Comparison of ENCODE assay signal across 16 cellular contexts in the genomic region with DNA sequence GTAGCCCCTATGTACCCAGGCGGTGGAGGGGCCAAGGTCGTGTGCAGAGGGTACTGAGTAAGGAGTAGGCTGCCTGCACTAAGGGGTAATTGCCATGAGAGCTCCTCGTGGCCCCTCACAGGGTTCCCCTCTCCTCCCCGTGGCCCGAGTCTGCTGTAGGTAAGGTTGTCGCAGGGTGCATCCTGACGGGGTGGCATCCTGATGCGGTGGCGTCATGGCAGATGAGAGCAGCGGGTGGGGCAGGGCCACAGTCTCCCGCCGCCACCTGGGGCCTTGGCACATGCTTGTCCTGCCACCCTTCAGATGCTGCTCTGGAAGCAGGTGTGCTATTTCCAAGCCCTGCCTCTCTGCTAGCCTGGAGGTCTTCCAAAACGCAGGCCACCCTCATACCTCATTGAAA.
A peak's percentile ranks its signal among the peaks of the same experiment; 100 is the strongest.
DNase-seq lines count a peak whose midpoint lies in the region; ATAC-seq and TF ChIP-seq lines count a peak whose summit lies in the region.
"Had no signal": no experiment of that assay in that cellular context is flagged by ENCODE, and none has a peak within 500 bp of the region (broad histone marks: within the 10 kb centered on the region; RNA-seq: fewer than 3 reads in every experiment).

No MANE protein-coding gene starts in this region.

- H3K4me3 Mint-ChIP-seq in chondrocyte (ENCODE audit: unreplicated experiment) (no peak overlapping the region), nephron progenitor cell (no peak overlapping the region), osteocyte (ENCODE audit: unreplicated experiment) (no peak overlapping the region)
- H3K4me3 Mint-ChIP-seq: IgD-negative memory B cell had no signal

- H3K27me3 ChIP-seq in Peyer's patch (no peaks in the 10 kb centered on the region), suprapubic skin (no peaks in the 10 kb centered on the region)

- H3K9me3 ChIP-seq in Peyer's patch (no peaks in the 10 kb centered on the region), suprapubic skin (no peaks in the 10 kb centered on the region)
- H3K9me3 ChIP-seq: SK-N-SH had no signal

- H3K36me3 Mint-ChIP-seq in chondrocyte (ENCODE audit: low read depth) (no peaks in the 10 kb centered on the region), nephron progenitor cell (ENCODE audit: low read depth) (peaks cover 23% of the 10 kb centered on the region), osteocyte (ENCODE audit: unreplicated experiment) (peaks cover 3% of the 10 kb centered on the region)

- DNase-seq in Peyer's patch (peak in 2 of 3 donors; percentile 24 to 32), chondrocyte (ENCODE audit: low spot score) (peak; percentile 69), nephron progenitor cell (no peak), suprapubic skin (ENCODE audit: low spot score in 2 of 2) (peak; percentile 28 to 67), osteocyte (ENCODE audit: extremely low spot score, unreplicated experiment) (no peak)
- no peak for DNase-seq in stimulated activated CD4-positive, alpha-beta T cell treated with anti-CD3 and anti-CD28 coated beads, Interleukin-4, amount 100 ng/mL, for 4 hours
- DNase-seq: ACHN, C1 segment of cervical spinal cord, DND-41, Karpas-422, NCI-H2081 treated with DMSO at 0.1 percent for 48 hours, OCI-M1 had no signal

- H3K4me1 ChIP-seq in Peyer's patch (no peaks in the 10 kb centered on the region), suprapubic skin (peaks cover 11% of the 10 kb centered on the region)

- H3K27ac Mint-ChIP-seq in chondrocyte (ENCODE audit: unreplicated experiment), result no peak overlapping the region
- peak overlapping the region; percentile 48 for H3K27ac Mint-ChIP-seq in nephron progenitor cell
- no peak overlapping the region for H3K27ac Mint-ChIP-seq in osteocyte (ENCODE audit: unreplicated experiment)
- H3K27ac Mint-ChIP-seq: IgD-negative memory B cell had no signal

- TF ChIP-seq EP300 in suprapubic skin (IDR thresholded peaks at IDR 0.05), result no peak

- no peaks in the 10 kb centered on the region for H3K4me1 Mint-ChIP-seq in chondrocyte (ENCODE audit: low read depth)
- peaks cover 56% of the 10 kb centered on the region for H3K4me1 Mint-ChIP-seq in nephron progenitor cell
- no peaks in the 10 kb centered on the region for H3K4me1 Mint-ChIP-seq in osteocyte (ENCODE audit: unreplicated experiment)

- H3K27ac ChIP-seq in Peyer's patch (no peak overlapping the region), suprapubic skin (no peak overlapping the region)
- H3K27ac ChIP-seq: HL-60 had no signal

- H3K27me3 Mint-ChIP-seq in chondrocyte (ENCODE audit: low read depth) (no peaks in the 10 kb centered on the region), nephron progenitor cell (ENCODE audit: low read depth, poor library complexity) (no peaks in the 10 kb centered on the region), osteocyte (ENCODE audit: unreplicated experiment) (no peaks in the 10 kb centered on the region)
- H3K27me3 Mint-ChIP-seq: IgD-negative memory B cell had no signal

- 78% methylated on average over 9 of the region's 13 CpGs for WGBS in suprapubic skin

- no peak overlapping the region for H3K4me3 ChIP-seq in Peyer's patch
- H3K4me3 ChIP-seq in suprapubic skin, result no peak overlapping the region

- H3K36me3 ChIP-seq in Peyer's patch (no peaks in the 10 kb centered on the region), suprapubic skin (no peaks in the 10 kb centered on the region)

- H3K9me3 Mint-ChIP-seq in chondrocyte (ENCODE audit: low read depth) (no peaks in the 10 kb centered on the region), nephron progenitor cell (peaks cover 10% of the 10 kb centered on the region), osteocyte (ENCODE audit: unreplicated experiment) (no peaks in the 10 kb centered on the region)

- no peak for TF ChIP-seq POLR2A in Peyer's patch (IDR thresholded peaks at IDR 0.05)
- TF ChIP-seq POLR2A in suprapubic skin (IDR thresholded peaks at IDR 0.05), result no peak

- TF ChIP-seq CTCF in Peyer's patch (IDR thresholded peaks at IDR 0.05) (no peak), chondrocyte (IDR thresholded peaks at IDR 0.05) (no peak), nephron progenitor cell (IDR thresholded peaks at IDR 0.05) (no peak), suprapubic skin (IDR thresholded peaks at IDR 0.05) (no peak), osteocyte (IDR thresholded peaks at IDR 0.05) (no peak)

- no peak for ATAC-seq in GM21447 (IDR thresholded peaks at IDR 0.05; ENCODE audit: unreplicated experiment)

Comparison
In these comparisons a context has a peak if more than half of its experiments do, and no peak if none do; other contexts are left out.
1. DNase-seq: peak in Peyer's patch (2 of 3), chondrocyte (single experiment) and suprapubic skin (2 of 2); none in nephron progenitor cell (single experiment), stimulated activated CD4-positive, alpha-beta T cell treated with anti-CD3 and anti-CD28 coated beads, Interleukin-4, amount 100 ng/mL, for 4 hours (0 of 2) and osteocyte (single experiment).